Comparison of ENCODE assay signal across 20 cellular contexts in the genomic region with DNA sequence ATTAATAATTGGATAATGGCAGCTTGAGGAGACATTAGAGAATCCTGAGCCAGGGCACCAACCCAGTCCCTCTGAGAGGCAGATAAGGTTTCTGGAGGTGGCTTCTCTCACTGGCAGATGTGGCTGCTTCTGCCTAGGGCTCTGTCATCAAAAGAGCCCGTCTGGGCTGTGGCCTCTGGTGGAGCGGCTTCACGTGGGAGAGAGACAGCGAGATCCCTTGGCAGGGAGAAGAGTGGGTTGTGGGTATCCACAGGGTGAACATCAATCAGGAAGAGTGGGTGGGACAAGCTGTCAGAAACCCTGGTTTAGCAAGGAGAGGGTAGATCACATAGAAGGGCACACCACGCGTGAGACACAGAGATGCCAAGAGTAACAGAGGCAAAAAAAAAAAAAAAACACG. TPM values are rescaled to one million over a fixed set of nuclear protein-coding genes. Genes with fewer than 3 reads are reported as not detected.
DNase-seq lines count a peak whose midpoint lies in the region; ATAC-seq and TF ChIP-seq lines count a peak whose summit lies in the region.
"Had no signal": no experiment of that assay in that cellular context is flagged by ENCODE, and none has a peak within 500 bp of the region (broad histone marks: within the 10 kb centered on the region; RNA-seq: fewer than 3 reads in every experiment).

No MANE protein-coding gene starts in this region.

- no peak for ATAC-seq in activated naive CD8-positive, alpha-beta T cell treated with anti-CD3 and anti-CD28 coated beads, Interleukin-2, amount 50 U/mL, for 24 hours
- ATAC-seq in effector memory CD8-positive, alpha-beta T cell (replicated peaks), result no peak
- no peak for ATAC-seq in activated CD8-positive, alpha-beta T cell treated with anti-CD3 and anti-CD28 coated beads for 36 hours
- ATAC-seq: CD8-positive, alpha-beta T cell had no signal

- no peaks in the 10 kb centered on the region for H3K9me3 Mint-ChIP-seq in activated naive CD8-positive, alpha-beta T cell treated with anti-CD3 and anti-CD28 coated beads for 36 hours
- no peaks in the 10 kb centered on the region for H3K9me3 Mint-ChIP-seq in activated naive CD8-positive, alpha-beta T cell treated with anti-CD3 and anti-CD28 coated beads, Interleukin-2, amount 50 U/mL, for 24 hours
- H3K9me3 Mint-ChIP-seq in effector memory CD8-positive, alpha-beta T cell, result no peaks in the 10 kb centered on the region
- H3K9me3 Mint-ChIP-seq in activated CD8-positive, alpha-beta T cell treated with anti-CD3 and anti-CD28 coated beads for 36 hours, result no peaks in the 10 kb centered on the region
- H3K9me3 Mint-ChIP-seq: CD8-positive, alpha-beta T cell had no signal

- intact Hi-C loops in OCI-LY7 (cut with micrococcal nuclease; ENCODE audit: unreplicated experiment), result no loop called here
- intact Hi-C loops in activated CD8-positive, alpha-beta T cell treated with anti-CD3 and anti-CD28 coated beads for 36 hours (cut with micrococcal nuclease), result no loop called here

- H3K27me3 ChIP-seq in HAP-1 (ENCODE audit: low read depth), result peaks cover 47% of the 10 kb centered on the region

- no peak overlapping the region for H3K27ac ChIP-seq in OCI-LY7 (ENCODE audit: low read depth, low read length, poor library complexity, severe bottlenecking)

- no peaks in the 10 kb centered on the region for H3K9me2 ChIP-seq in OCI-LY7 (ENCODE audit: insufficient read depth, low read length)

- H4K20me1 ChIP-seq in OCI-LY7 (ENCODE audit: insufficient read depth, low read length), result no peaks in the 10 kb centered on the region

- H3K4me3 ChIP-seq in OCI-LY7 (ENCODE audit: low read depth, low read length, poor library complexity, severe bottlenecking), result no peak overlapping the region
- H3K4me3 ChIP-seq in HAP-1, result no peak overlapping the region

- no TSS peak for BruUV-seq in OCI-LY7 (replicated peaks; lab: Mats Ljungman, UMichigan)

- H2AFZ ChIP-seq in OCI-LY7 (ENCODE audit: low read length), result peak overlapping the region; percentile 38; the same call in 1 of the 2 replicates

- DNase-seq in activated naive CD8-positive, alpha-beta T cell treated with anti-CD3 and anti-CD28 coated beads for 36 hours, result no peak
- no peak for DNase-seq in activated naive CD8-positive, alpha-beta T cell treated with anti-CD3 and anti-CD28 coated beads, Interleukin-2, amount 50 U/mL, for 24 hours
- DNase-seq in OCI-LY7 (ENCODE audit: low spot score) (no peak), HAP-1 (ENCODE audit: low spot score in 2 of 2) (no peak)
- no peak for DNase-seq in effector memory CD8-positive, alpha-beta T cell
- no peak for DNase-seq in activated CD8-positive, alpha-beta T cell treated with anti-CD3 and anti-CD28 coated beads for 36 hours
- no peak for DNase-seq in stimulated activated CD4-positive, alpha-beta T cell treated with anti-CD3 and anti-CD28 coated beads, Interleukin-4, amount 100 ng/mL, for 4 hours
- DNase-seq: CD8-positive, alpha-beta T cell; DMS79; H7; IMR-90; NCI-H1105 treated with DMSO at 0.1 percent for 48 hours; NCI-H187 treated with DMSO at 0.1 percent for 48 hours; NCI-H345; NCI-H526; OCI-M1; SIG-M5 had no signal

- H3K4me1 Mint-ChIP-seq in activated naive CD8-positive, alpha-beta T cell treated with anti-CD3 and anti-CD28 coated beads for 36 hours, result peaks cover 19% of the 10 kb centered on the region
- H3K4me1 Mint-ChIP-seq in activated naive CD8-positive, alpha-beta T cell treated with anti-CD3 and anti-CD28 coated beads, Interleukin-2, amount 50 U/mL, for 24 hours, result peaks cover 26% of the 10 kb centered on the region
- H3K4me1 Mint-ChIP-seq in effector memory CD8-positive, alpha-beta T cell (ENCODE audit: low read depth in 2 of 2), result peaks cover 23 to 29% of the 10 kb centered on the region in 2 donors
- H3K4me1 Mint-ChIP-seq in activated CD8-positive, alpha-beta T cell treated with anti-CD3 and anti-CD28 coated beads for 36 hours (ENCODE audit: low read depth), result peaks cover 23% of the 10 kb centered on the region

- CTCF ChIA-PET in OCI-LY7 (lab: Charles Lee; ENCODE audit: unreplicated experiment), result interaction anchor here (0.5 to 1.0 kb wide), 3 partner anchors 103 to 736 kb away, joined by 3 read pairs; partner anchors contain the start of gene MUL1
- CTCF ChIA-PET in activated CD8-positive, alpha-beta T cell treated with anti-CD3 and anti-CD28 coated beads for 36 hours (lab: Charles Lee), result interaction anchor here (0.7 to 1.8 kb wide), 3 partner anchors 41 to 108 kb away, joined by 3 to 7 read pairs (median 6); no protein-coding TSS in a partner anchor

- H3K4me2 ChIP-seq in OCI-LY7 (ENCODE audit: low read length), result peak overlapping the region; percentile 45

- no peak for TF ChIP-seq CTCF in OCI-LY7 (conservative IDR thresholded peaks at IDR 0.05; ENCODE audit: low read length)
- TF ChIP-seq CTCF in activated CD8-positive, alpha-beta T cell treated with anti-CD3 and anti-CD28 coated beads for 36 hours (IDR thresholded peaks at IDR 0.05), result no peak

- in situ Hi-C loops in HAP-1 (cut with MboI; ENCODE audit: low sequenced_read_pairs), result no loop called here

- peak overlapping the region; percentile 46 for H3K27ac Mint-ChIP-seq in activated naive CD8-positive, alpha-beta T cell treated with anti-CD3 and anti-CD28 coated beads for 36 hours
- H3K27ac Mint-ChIP-seq in activated naive CD8-positive, alpha-beta T cell treated with anti-CD3 and anti-CD28 coated beads, Interleukin-2, amount 50 U/mL, for 24 hours, result no peak overlapping the region
- peak overlapping the region; percentile 59 to 76 for H3K27ac Mint-ChIP-seq in effector memory CD8-positive, alpha-beta T cell
- H3K27ac Mint-ChIP-seq in activated CD8-positive, alpha-beta T cell treated with anti-CD3 and anti-CD28 coated beads for 36 hours, result no peak overlapping the region
- H3K27ac Mint-ChIP-seq: CD8-positive, alpha-beta T cell had no signal

- peaks cover 35% of the 10 kb centered on the region for H3K27me3 Mint-ChIP-seq in activated naive CD8-positive, alpha-beta T cell treated with anti-CD3 and anti-CD28 coated beads for 36 hours
- peaks cover 33% of the 10 kb centered on the region for H3K27me3 Mint-ChIP-seq in activated naive CD8-positive, alpha-beta T cell treated with anti-CD3 and anti-CD28 coated beads, Interleukin-2, amount 50 U/mL, for 24 hours
- peaks cover 17 to 22% of the 10 kb centered on the region in 2 donors for H3K27me3 Mint-ChIP-seq in effector memory CD8-positive, alpha-beta T cell
- H3K27me3 Mint-ChIP-seq in activated CD8-positive, alpha-beta T cell treated with anti-CD3 and anti-CD28 coated beads for 36 hours, result peaks cover 16% of the 10 kb centered on the region

- no peaks in the 10 kb centered on the region for H3K36me3 ChIP-seq in OCI-LY7 (ENCODE audit: insufficient read depth, low read length)
- H3K36me3 ChIP-seq in HAP-1 (replicated peaks), result no peaks in the 10 kb centered on the region

- H3K4me3 Mint-ChIP-seq in activated naive CD8-positive, alpha-beta T cell treated with anti-CD3 and anti-CD28 coated beads for 36 hours, result no peak overlapping the region
- H3K4me3 Mint-ChIP-seq in activated naive CD8-positive, alpha-beta T cell treated with anti-CD3 and anti-CD28 coated beads, Interleukin-2, amount 50 U/mL, for 24 hours, result no peak overlapping the region
- peak overlapping the region; percentile 69 to 72 for H3K4me3 Mint-ChIP-seq in effector memory CD8-positive, alpha-beta T cell
- no peak overlapping the region for H3K4me3 Mint-ChIP-seq in activated CD8-positive, alpha-beta T cell treated with anti-CD3 and anti-CD28 coated beads for 36 hours
- H3K4me3 Mint-ChIP-seq: CD8-positive, alpha-beta T cell had no signal

- H3K36me3 Mint-ChIP-seq in activated naive CD8-positive, alpha-beta T cell treated with anti-CD3 and anti-CD28 coated beads for 36 hours, result no peaks in the 10 kb centered on the region
- no peaks in the 10 kb centered on the region for H3K36me3 Mint-ChIP-seq in activated naive CD8-positive, alpha-beta T cell treated with anti-CD3 and anti-CD28 coated beads, Interleukin-2, amount 50 U/mL, for 24 hours (ENCODE audit: low read depth)
- H3K36me3 Mint-ChIP-seq in effector memory CD8-positive, alpha-beta T cell (ENCODE audit: insufficient read depth), result peaks cover 2% of the 10 kb centered on the region
- H3K36me3 Mint-ChIP-seq in activated CD8-positive, alpha-beta T cell treated with anti-CD3 and anti-CD28 coated beads for 36 hours (ENCODE audit: low read depth), result no peaks in the 10 kb centered on the region
- H3K36me3 Mint-ChIP-seq: CD8-positive, alpha-beta T cell had no signal

- H3K9me3 ChIP-seq in OCI-LY7 (ENCODE audit: low read length) (no peaks in the 10 kb centered on the region), HAP-1 (no peaks in the 10 kb centered on the region)

- H3K4me1 ChIP-seq in OCI-LY7 (ENCODE audit: insufficient read depth, low read length, poor library complexity, severe bottlenecking), result peaks cover 42% of the 10 kb centered on the region
- no peaks in the 10 kb centered on the region for H3K4me1 ChIP-seq in HAP-1

- no peaks in the 10 kb centered on the region for H3K79me2 ChIP-seq in OCI-LY7 (ENCODE audit: insufficient read depth, low read depth, low read length)

- POLR2A ChIA-PET in OCI-LY7 (lab: Charles Lee), result interaction anchor here (0.6 to 1.1 kb wide), 6 partner anchors 23 to 724 kb away, joined by 3 to 13 read pairs (median 4); a partner anchor contains a TSS
- POLR2A ChIA-PET in activated CD8-positive, alpha-beta T cell treated with anti-CD3 and anti-CD28 coated beads for 36 hours (lab: Charles Lee), result interaction anchor here (0.9 kb wide), 1 partner anchor 11 kb away, joined by 4 read pairs; no protein-coding TSS in a partner anchor

RNA-seq across cellular contexts. Expression of gene VWA5B1, which starts 30.1 kb away (rescaled TPM):
- under 1 TPM; 0.16 to 0.31 TPM for total RNA-seq in activated naive CD8-positive, alpha-beta T cell treated with anti-CD3 and anti-CD28 coated beads for 36 hours
- total RNA-seq in OCI-LY7 (2014; rRNA removed; shearing (Covaris generic)), result 0.18 and 0.25 TPM in 2 replicates
- 0.13 and 0.19 TPM in 2 replicates for total RNA-seq in OCI-LY7 (2022)
- not detected for total RNA-seq in activated CD8-positive, alpha-beta T cell treated with anti-CD3 and anti-CD28 coated beads for 36 hours
- total RNA-seq: CD8-positive, alpha-beta T cell; HT1080; IMR-90; LHCN-M2; RPMI7951 had no signal

Comparison
In these comparisons a context has a peak if more than half of its experiments do, and no peak if none do; other contexts are left out.
1. H3K27ac Mint-ChIP-seq: peak in activated naive CD8-positive, alpha-beta T cell treated with anti-CD3 and anti-CD28 coated beads for 36 hours (single experiment) and effector memory CD8-positive, alpha-beta T cell (2 of 2); none in activated naive CD8-positive, alpha-beta T cell treated with anti-CD3 and anti-CD28 coated beads, Interleukin-2, amount 50 U/mL, for 24 hours (single experiment) and activated CD8-positive, alpha-beta T cell treated with anti-CD3 and anti-CD28 coated beads for 36 hours (single experiment).
2. H3K4me3 Mint-ChIP-seq: peak in effector memory CD8-positive, alpha-beta T cell (2 of 2); none in activated naive CD8-positive, alpha-beta T cell treated with anti-CD3 and anti-CD28 coated beads for 36 hours (single experiment), activated naive CD8-positive, alpha-beta T cell treated with anti-CD3 and anti-CD28 coated beads, Interleukin-2, amount 50 U/mL, for 24 hours (single experiment) and activated CD8-positive, alpha-beta T cell treated with anti-CD3 and anti-CD28 coated beads for 36 hours (single experiment).